9 cellular contexts compared by ENCODE assay signal in the genomic region with DNA sequence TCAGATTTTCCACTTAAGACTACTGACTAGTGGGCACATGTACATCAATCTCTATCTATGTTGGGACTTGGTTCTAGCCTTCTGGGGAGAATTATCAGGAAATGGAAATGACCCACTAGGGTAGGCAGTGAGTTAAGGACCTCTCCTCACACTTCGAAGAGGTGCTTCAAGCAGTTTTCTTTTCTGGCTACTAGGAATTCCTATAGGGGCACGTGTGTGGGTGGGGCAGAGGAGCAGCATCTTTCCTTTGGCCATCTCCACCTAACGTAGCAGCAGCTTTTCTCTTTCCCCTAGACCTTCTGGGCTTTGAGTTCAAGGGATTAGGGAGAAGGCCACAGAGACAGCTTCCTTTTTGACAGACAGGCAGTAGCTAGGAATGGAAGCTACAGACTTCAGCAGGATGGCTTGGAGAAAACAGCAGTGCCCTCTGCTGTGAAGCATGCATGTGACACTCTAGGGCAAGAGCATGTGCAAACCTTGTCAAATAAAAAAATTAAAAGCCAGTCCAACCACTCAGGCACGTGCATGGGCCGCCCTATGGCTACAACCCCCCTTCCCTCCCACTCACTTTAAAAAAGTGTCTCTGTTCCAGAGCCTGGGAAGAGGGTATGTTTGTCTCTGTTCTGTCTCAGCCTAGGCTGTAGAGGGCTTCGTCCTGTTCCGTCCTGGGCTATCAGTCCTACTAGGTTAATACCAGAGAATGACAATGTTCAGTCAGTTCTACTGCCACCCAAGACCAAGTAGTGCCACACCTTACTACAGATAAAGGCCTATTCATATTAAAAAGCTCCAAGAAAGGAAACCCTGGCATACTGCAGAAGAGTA. TPM values are rescaled to one million over a fixed set of nuclear protein-coding genes. Genes with fewer than 3 reads are reported as not detected.
DNase-seq lines count a peak whose midpoint lies in the region; ATAC-seq and TF ChIP-seq lines count a peak whose summit lies in the region.
"Had no signal": no experiment of that assay in that cellular context is flagged by ENCODE, and none has a peak within 500 bp of the region (broad histone marks: within the 10 kb centered on the region; RNA-seq: fewer than 3 reads in every experiment).

No MANE protein-coding gene starts in this region.

- H3K9me3 ChIP-seq in AG04450 (ENCODE audit: control insufficient read depth, insufficient read depth, low read length), result no peaks in the 10 kb centered on the region
- H3K9me3 ChIP-seq in mammary epithelial cell (replicated peaks; ENCODE audit: insufficient read depth, low read length), result no peaks in the 10 kb centered on the region
- no peaks in the 10 kb centered on the region for H3K9me3 ChIP-seq in left lung

- peak; percentile 98 for ATAC-seq in left lung
- no peak for ATAC-seq in HG03520 (IDR thresholded peaks at IDR 0.05; ENCODE audit: unreplicated experiment)

- H3K36me3 ChIP-seq in mammary epithelial cell (ENCODE audit: insufficient read depth, low read length) (no peaks in the 10 kb centered on the region), left lung (peaks cover 0 to 16% of the 10 kb centered on the region in 2 donors)

- H3K9ac ChIP-seq in mammary epithelial cell (ENCODE audit: insufficient read depth, low read length), result no peak overlapping the region

- no peak overlapping the region for H3K4me2 ChIP-seq in mammary epithelial cell (ENCODE audit: insufficient read depth, low read depth, low read length)

- H3K27me3 ChIP-seq in AG04450 (ENCODE audit: control insufficient read depth, insufficient read depth, low read length) (no peaks in the 10 kb centered on the region), mammary epithelial cell (ENCODE audit: insufficient read depth, low read length) (no peaks in the 10 kb centered on the region), left lung (no peaks in the 10 kb centered on the region)

- no peaks in the 10 kb centered on the region for H4K20me1 ChIP-seq in mammary epithelial cell (ENCODE audit: insufficient read depth, low read length)

- no peak overlapping the region for H2AFZ ChIP-seq in mammary epithelial cell (ENCODE audit: low read depth, low read length)

- dilution Hi-C loops in mammary epithelial cell (cut with HindIII; ENCODE audit: low sequenced_read_pairs), result no loop called here

- 62% methylated on average over 7 of the region's 7 CpGs for WGBS in mammary epithelial cell (ENCODE audit: low coverage, missing lambda C conversion rate)

- no TSS peak for BruUV-seq in mammary epithelial cell (replicated peaks; lab: Mats Ljungman, UMichigan)

- H3K4me1 ChIP-seq in mammary epithelial cell (ENCODE audit: insufficient read depth, low read length) (no peaks in the 10 kb centered on the region), left lung (no peaks in the 10 kb centered on the region)

- CTCF ChIA-PET in AG04450 (lab: Charles Lee) (interaction anchor here (0.6 to 4.9 kb wide), 16 partner anchors 9 to 206 kb away, joined by 3 to 58 read pairs (median 4); partner anchors contain the start of genes BRD8, FAM53C, GFRA3 and KIF20A), mammary epithelial cell (lab: Charles Lee; ENCODE audit: low non-redundant PET) (interaction anchor here (0.6 to 0.8 kb wide), 5 partner anchors 13 to 105 kb away, joined by 3 to 9 read pairs (median 5); partner anchors contain the start of genes BRD8 and KIF20A)

- H3K27ac ChIP-seq in AG04450 (ENCODE audit: low read depth, low read length), result no peak overlapping the region
- H3K27ac ChIP-seq in mammary epithelial cell (ENCODE audit: insufficient read depth, low read depth, low read length), result no peak overlapping the region
- no peak overlapping the region for H3K27ac ChIP-seq in left lung

- peak; percentile 68 for TF ChIP-seq CTCF in AG04450 (IDR thresholded peaks at IDR 0.05; ENCODE audit: low read depth, low read length)
- TF ChIP-seq CTCF in GM12864 (IDR thresholded peaks at IDR 0.05; ENCODE audit: low read depth, low read length, missing control alignments), result peak; percentile 44
- peak; percentile 40 to 72 for TF ChIP-seq CTCF in mammary epithelial cell (conservative IDR thresholded peaks at IDR 0.05 in 1 of 2, IDR thresholded peaks at IDR 0.05 in 1 of 2; ENCODE audit: extremely low read depth in 1 of 2, insufficient read depth in 1 of 2, low read depth in 1 of 2, low read length in 2 of 2)
- TF ChIP-seq CTCF in left lung (IDR thresholded peaks at IDR 0.05), result no peak

- intact Hi-C loops in mammary epithelial cell (cut with micrococcal nuclease), result loop anchor here (1.0 to 5.0 kb wide), 4 partner anchors 61 to 656 kb away; no protein-coding TSS in a partner anchor
- intact Hi-C loops in left lung (cut with DNase I), result no loop called here

- DNase-seq in AG04450 (ENCODE audit: low read depth, low spot score) (peak; percentile 20), GM12864 (ENCODE audit: low read depth) (no peak), NCI-H69 (lab: John Stamatoyannopoulos, UW) (peak; percentile 72), mammary epithelial cell (peak; percentile 37), left lung (no peak), putamen (ENCODE audit: low spot score) (no peak)
- no peak for DNase-seq in stimulated activated CD8-positive, alpha-beta memory T cell treated with anti-CD3 and anti-CD28 coated beads, Interleukin-4, amount 100 ng/mL, for 48 hours

- in situ Hi-C loops in mammary epithelial cell (cut with MboI; ENCODE audit: low sequenced_read_pairs in 2 of 2), result no loop called here

- no peaks in the 10 kb centered on the region for H3K79me2 ChIP-seq in mammary epithelial cell (ENCODE audit: insufficient read depth, low read length)

- POLR2A ChIA-PET in AG04450 (lab: Yijun Ruan, JAX), result no interaction called here

- H3K4me3 ChIP-seq in AG04450 (ENCODE audit: low read depth, low read length) (no peak overlapping the region), GM12864 (ENCODE audit: low read depth, low read length) (no peak overlapping the region), mammary epithelial cell (replicated peaks in 1 of 3; ENCODE audit: insufficient read depth in 1 of 3, low read depth in 2 of 3, low read length in 3 of 3) (no peak overlapping the region), left lung (no peak overlapping the region)

RNA-seq across cellular contexts. Expression of gene GFRA3, which starts 8.7 kb away (rescaled TPM):
- polyA plus RNA-seq in AG04450 (2011; rRNA removed) (0.11 TPM in 1 of 2 replicates, not detected in the other), mammary epithelial cell (not detected)
- polyA minus RNA-seq in AG04450 (2011; rRNA and poly(A)+ RNA removed), result not detected in 2 replicates
- total RNA-seq in mammary epithelial cell (not detected), left lung (1 to 10 TPM in 1 of 2 donors, not detected in 1; 1.9 TPM)
- polyA minus RNA-seq in mammary epithelial cell, result not detected
- total RNA-seq: frontal cortex had no signal

RNA-seq across cellular contexts. Expression of gene CDC25C, which starts 48.5 kb away (rescaled TPM):
- polyA plus RNA-seq in AG04450 (2011; rRNA removed) (3.2 and 4.8 TPM in 2 replicates), mammary epithelial cell (7.6 TPM)
- 1.9 and 2.6 TPM in 2 replicates for polyA minus RNA-seq in AG04450 (2011; rRNA and poly(A)+ RNA removed)
- total RNA-seq in mammary epithelial cell (1 to 10 TPM in 1 of 2 donors, under 1 TPM in 1; 0.67 to 5.8 TPM), left lung (1 to 10 TPM in 1 of 2 donors, under 1 TPM in 1; 0.34 to 2.0 TPM)
- 14.1 TPM for polyA minus RNA-seq in mammary epithelial cell

RNA-seq across cellular contexts. Expression of gene FAM53C, which starts 54.9 kb away (rescaled TPM):
- polyA plus RNA-seq in AG04450 (2011; rRNA removed) (35.6 and 35.9 TPM in 2 replicates), mammary epithelial cell (22.4 TPM)
- polyA minus RNA-seq in AG04450 (2011; rRNA and poly(A)+ RNA removed), result 48.7 and 51.9 TPM in 2 replicates
- total RNA-seq in mammary epithelial cell (10 to 100 TPM; 29.6 to 40.2 TPM), left lung (10 to 100 TPM; 23.9 to 25.0 TPM)
- 26.7 TPM for polyA minus RNA-seq in mammary epithelial cell

Comparison
In these comparisons a context has a peak if more than half of its experiments do, and no peak if none do; other contexts are left out.
1. DNase-seq: peak in AG04450 (single experiment), NCI-H69 (single experiment) and mammary epithelial cell (single experiment); none in GM12864 (single experiment), left lung (0 of 2), putamen (single experiment) and stimulated activated CD8-positive, alpha-beta memory T cell treated with anti-CD3 and anti-CD28 coated beads, Interleukin-4, amount 100 ng/mL, for 48 hours (single experiment).
2. CTCF ChIP-seq: peak in AG04450 (single experiment), GM12864 (single experiment) and mammary epithelial cell (2 of 2); none in left lung (0 of 2).